ENCODE assay signal across 1 cellular context in the genomic region with DNA sequence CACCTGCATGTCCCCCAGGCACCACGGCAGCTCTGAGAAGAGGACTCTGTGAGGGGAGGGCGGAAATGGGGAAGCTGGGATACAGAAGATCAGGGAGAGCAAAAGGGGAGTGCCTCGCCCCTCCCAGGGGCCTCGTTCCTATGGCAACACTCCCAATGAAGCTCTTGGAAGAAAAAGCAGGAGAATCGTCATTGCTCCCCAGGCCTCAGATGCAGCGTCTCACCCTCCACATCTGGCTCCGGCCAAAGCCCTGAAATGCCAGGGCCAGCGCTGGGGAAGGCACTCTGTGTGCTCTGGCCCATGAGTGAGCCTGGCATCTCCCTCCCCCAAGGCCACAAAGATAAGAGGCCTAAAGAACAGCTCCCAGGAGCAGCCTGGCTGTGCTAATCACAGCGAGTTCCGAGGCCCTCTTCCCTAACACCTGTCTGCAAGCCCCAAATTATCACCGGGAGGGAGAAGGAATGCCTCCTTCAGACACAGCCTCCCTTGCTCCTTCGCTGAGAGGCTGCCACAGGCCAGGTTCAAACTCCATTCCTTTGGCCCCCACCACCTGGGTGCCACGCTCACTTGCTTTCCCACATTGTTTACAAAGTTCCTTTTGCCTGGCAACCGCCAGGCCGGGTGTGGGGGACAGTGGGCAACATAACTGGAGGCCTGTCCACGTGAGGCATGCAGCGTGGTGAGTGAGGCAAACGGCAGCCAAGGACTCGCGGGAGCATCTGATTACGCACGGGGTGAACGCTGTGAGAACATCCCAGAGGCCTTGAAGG.
TF ChIP-seq lines count a peak whose summit lies in the region.

No MANE protein-coding gene starts in this region.

TF ChIP-seq in K562, 482 proteins besides CTCF, POLR2A, EP300 and RAD21 (continued from another document and continues in another):
- TF ChIP-seq, protein P1, sequence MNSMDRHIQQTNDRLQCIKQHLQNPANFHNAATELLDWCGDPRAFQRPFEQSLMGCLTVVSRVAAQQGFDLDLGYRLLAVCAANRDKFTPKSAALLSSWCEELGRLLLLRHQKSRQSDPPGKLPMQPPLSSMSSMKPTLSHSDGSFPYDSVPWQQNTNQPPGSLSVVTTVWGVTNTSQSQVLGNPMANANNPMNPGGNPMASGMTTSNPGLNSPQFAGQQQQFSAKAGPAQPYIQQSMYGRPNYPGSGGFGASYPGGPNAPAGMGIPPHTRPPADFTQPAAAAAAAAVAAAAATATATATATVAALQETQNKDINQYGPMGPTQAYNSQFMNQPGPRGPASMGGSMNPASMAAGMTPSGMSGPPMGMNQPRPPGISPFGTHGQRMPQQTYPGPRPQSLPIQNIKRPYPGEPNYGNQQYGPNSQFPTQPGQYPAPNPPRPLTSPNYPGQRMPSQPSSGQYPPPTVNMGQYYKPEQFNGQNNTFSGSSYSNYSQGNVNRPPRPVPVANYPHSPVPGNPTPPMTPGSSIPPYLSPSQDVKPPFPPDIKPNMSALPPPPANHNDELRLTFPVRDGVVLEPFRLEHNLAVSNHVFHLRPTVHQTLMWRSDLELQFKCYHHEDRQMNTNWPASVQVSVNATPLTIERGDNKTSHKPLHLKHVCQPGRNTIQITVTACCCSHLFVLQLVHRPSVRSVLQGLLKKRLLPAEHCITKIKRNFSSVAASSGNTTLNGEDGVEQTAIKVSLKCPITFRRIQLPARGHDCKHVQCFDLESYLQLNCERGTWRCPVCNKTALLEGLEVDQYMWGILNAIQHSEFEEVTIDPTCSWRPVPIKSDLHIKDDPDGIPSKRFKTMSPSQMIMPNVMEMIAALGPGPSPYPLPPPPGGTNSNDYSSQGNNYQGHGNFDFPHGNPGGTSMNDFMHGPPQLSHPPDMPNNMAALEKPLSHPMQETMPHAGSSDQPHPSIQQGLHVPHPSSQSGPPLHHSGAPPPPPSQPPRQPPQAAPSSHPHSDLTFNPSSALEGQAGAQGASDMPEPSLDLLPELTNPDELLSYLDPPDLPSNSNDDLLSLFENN (IDR thresholded peaks at IDR 0.05; ENCODE audit: low read depth in 2 of 2, low read length in 2 of 2), result no peak
- TF ChIP-seq ZNF79 (CRISPR knock-in tag; IDR thresholded peaks at IDR 0.05; ENCODE audit: low read depth) (no peak), SMARCC2 (IDR thresholded peaks at IDR 0.05; ENCODE audit: low read depth) (no peak), ASH1L (IDR thresholded peaks at IDR 0.05; ENCODE audit: borderline replicate concordance, low read depth, partially characterized antibody) (no peak), NFIC (IDR thresholded peaks at IDR 0.05) (no peak), ZNF707 (CRISPR knock-in tag; conservative IDR thresholded peaks at IDR 0.05) (no peak), RCOR1 (IDR thresholded peaks at IDR 0.05; ENCODE audit: borderline replicate concordance in 1 of 2, low read depth in 2 of 2, low read length in 2 of 2) (0 out of 4 replicates have a peak, but pooled peaks of 1 of the 2 experiments have one; percentile 9), SMAD2 (IDR thresholded peaks at IDR 0.05; ENCODE audit: low read depth, low read length) (no peak), PHF8 (IDR thresholded peaks at IDR 0.05; ENCODE audit: borderline replicate concordance, low read length) (no peak; the same call in 1 of the 2 replicates), UBTF (IDR thresholded peaks at IDR 0.05; ENCODE audit: borderline replicate concordance in 1 of 2, low read depth in 2 of 2, low read length in 2 of 2) (no peak), SRSF9 (IDR thresholded peaks at IDR 0.05; ENCODE audit: borderline replicate concordance, low read depth, low read length) (no peak), ZNF212 (CRISPR knock-in tag; IDR thresholded peaks at IDR 0.05) (no peak), USF1 (CRISPR knock-in tag; IDR thresholded peaks at IDR 0.05) (peak; percentile 77), ZNF316 (IDR thresholded peaks at IDR 0.05) (no peak), CXXC5 (CRISPR knock-in tag; IDR thresholded peaks at IDR 0.05) (0 out of 2 replicates have a peak, but pooled peaks have one; percentile 17), IFI16 (CRISPR knock-in tag; IDR thresholded peaks at IDR 0.05) (no peak), RREB1 (CRISPR knock-in tag; IDR thresholded peaks at IDR 0.05) (no peak), SREBF1 (IDR thresholded peaks at IDR 0.05; ENCODE audit: borderline replicate concordance, low read depth, low read length) (no peak), FOXJ2 (tag; IDR thresholded peaks at IDR 0.05) (no peak), SRSF7 (optimal IDR thresholded peaks at IDR 0.05; ENCODE audit: low read depth, low read length) (no peak), TBL1XR1 (IDR thresholded peaks at IDR 0.05; ENCODE audit: low read length in 2 of 2) (no peak), EHMT2 (IDR thresholded peaks at IDR 0.05) (no peak), ZNF592 (IDR thresholded peaks at IDR 0.05) (peak; percentile 90)
- TF ChIP-seq, protein P2, sequence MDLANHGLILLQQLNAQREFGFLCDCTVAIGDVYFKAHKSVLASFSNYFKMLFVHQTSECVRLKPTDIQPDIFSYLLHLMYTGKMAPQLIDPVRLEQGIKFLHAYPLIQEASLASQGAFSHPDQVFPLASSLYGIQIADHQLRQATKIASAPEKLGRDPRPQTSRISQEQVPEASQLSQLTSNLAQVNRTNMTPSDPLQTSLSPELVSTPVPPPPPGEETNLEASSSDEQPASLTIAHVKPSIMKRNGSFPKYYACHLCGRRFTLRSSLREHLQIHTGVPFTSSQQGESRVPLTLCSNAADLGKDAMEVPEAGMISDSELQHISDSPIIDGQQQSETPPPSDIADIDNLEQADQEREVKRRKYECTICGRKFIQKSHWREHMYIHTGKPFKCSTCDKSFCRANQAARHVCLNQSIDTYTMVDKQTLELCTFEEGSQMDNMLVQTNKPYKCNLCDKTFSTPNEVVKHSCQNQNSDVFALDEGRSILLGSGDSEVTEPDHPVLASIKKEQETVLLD (IDR thresholded peaks at IDR 0.05), result no peak
- TF ChIP-seq, protein P3, sequence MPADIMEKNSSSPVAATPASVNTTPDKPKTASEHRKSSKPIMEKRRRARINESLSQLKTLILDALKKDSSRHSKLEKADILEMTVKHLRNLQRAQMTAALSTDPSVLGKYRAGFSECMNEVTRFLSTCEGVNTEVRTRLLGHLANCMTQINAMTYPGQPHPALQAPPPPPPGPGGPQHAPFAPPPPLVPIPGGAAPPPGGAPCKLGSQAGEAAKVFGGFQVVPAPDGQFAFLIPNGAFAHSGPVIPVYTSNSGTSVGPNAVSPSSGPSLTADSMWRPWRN (IDR thresholded peaks at IDR 0.05; ENCODE audit: low read depth), result no peak
- TF ChIP-seq, protein P4, sequence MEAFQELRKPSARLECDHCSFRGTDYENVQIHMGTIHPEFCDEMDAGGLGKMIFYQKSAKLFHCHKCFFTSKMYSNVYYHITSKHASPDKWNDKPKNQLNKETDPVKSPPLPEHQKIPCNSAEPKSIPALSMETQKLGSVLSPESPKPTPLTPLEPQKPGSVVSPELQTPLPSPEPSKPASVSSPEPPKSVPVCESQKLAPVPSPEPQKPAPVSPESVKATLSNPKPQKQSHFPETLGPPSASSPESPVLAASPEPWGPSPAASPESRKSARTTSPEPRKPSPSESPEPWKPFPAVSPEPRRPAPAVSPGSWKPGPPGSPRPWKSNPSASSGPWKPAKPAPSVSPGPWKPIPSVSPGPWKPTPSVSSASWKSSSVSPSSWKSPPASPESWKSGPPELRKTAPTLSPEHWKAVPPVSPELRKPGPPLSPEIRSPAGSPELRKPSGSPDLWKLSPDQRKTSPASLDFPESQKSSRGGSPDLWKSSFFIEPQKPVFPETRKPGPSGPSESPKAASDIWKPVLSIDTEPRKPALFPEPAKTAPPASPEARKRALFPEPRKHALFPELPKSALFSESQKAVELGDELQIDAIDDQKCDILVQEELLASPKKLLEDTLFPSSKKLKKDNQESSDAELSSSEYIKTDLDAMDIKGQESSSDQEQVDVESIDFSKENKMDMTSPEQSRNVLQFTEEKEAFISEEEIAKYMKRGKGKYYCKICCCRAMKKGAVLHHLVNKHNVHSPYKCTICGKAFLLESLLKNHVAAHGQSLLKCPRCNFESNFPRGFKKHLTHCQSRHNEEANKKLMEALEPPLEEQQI (IDR thresholded peaks at IDR 0.05), result no peak
- TF ChIP-seq, protein P5, sequence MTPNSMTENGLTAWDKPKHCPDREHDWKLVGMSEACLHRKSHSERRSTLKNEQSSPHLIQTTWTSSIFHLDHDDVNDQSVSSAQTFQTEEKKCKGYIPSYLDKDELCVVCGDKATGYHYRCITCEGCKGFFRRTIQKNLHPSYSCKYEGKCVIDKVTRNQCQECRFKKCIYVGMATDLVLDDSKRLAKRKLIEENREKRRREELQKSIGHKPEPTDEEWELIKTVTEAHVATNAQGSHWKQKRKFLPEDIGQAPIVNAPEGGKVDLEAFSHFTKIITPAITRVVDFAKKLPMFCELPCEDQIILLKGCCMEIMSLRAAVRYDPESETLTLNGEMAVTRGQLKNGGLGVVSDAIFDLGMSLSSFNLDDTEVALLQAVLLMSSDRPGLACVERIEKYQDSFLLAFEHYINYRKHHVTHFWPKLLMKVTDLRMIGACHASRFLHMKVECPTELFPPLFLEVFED (CRISPR knock-in tag; conservative IDR thresholded peaks at IDR 0.05), result no peak; the same call in 1 of the 2 replicates
